ENCODE assay signal across 8 cellular contexts in genomic region chr18:74139888-74140287, GRCh38. TPM values are rescaled to one million over a fixed set of nuclear protein-coding genes. Genes with fewer than 3 reads are reported as not detected.
A peak's percentile ranks its signal among the peaks of the same experiment; 100 is the strongest.
DNase-seq lines count a peak whose midpoint lies in the region; ATAC-seq and TF ChIP-seq lines count a peak whose summit lies in the region.

No MANE protein-coding gene starts in this region.

- DNase-seq in CD1c-positive myeloid dendritic cell (ENCODE audit: extremely low spot score) (peak; percentile 78), HFFc6 (peak; percentile 63), foreskin fibroblast (peak; percentile 53 to 74), medulla oblongata (ENCODE audit: extremely low spot score) (no peak), immature natural killer cell (no peak), GM19240 (ENCODE audit: insufficient read length, low spot score) (no peak)

- H3K9me3 Mint-ChIP-seq in HFFc6 = no peaks in the 10 kb centered on the region
- no peaks in the 10 kb centered on the region for H3K9me3 Mint-ChIP-seq in immature natural killer cell

- H3K27me3 Mint-ChIP-seq in HFFc6 (ENCODE audit: insufficient read depth) (peaks cover 2% of the 10 kb centered on the region), immature natural killer cell (ENCODE audit: low read depth in 3 of 3) (peaks cover 2 to 14% (median 2%) of the 10 kb centered on the region in 3 donors)

- TF ChIP-seq CTCF in HFFc6 (IDR thresholded peaks at IDR 0.05) (no peak), foreskin fibroblast (IDR thresholded peaks at IDR 0.05; ENCODE audit: low read depth, low read length) (no peak)

- H3K27ac Mint-ChIP-seq in HFFc6 (peak overlapping the region; percentile 95), immature natural killer cell (no peak overlapping the region)

- peak; percentile 72 for ATAC-seq in SK-N-SH treated with all-trans-retinoic acid at 6 μM for 48 hours
- no peak for ATAC-seq in GM19467 (IDR thresholded peaks at IDR 0.05; ENCODE audit: unreplicated experiment)

- no peaks in the 10 kb centered on the region; the same call in 1 of the 2 replicates for H3K36me3 Mint-ChIP-seq in HFFc6 (ENCODE audit: low read depth)
- H3K36me3 Mint-ChIP-seq in immature natural killer cell = no peaks in the 10 kb centered on the region

- H3K4me1 Mint-ChIP-seq in HFFc6 (ENCODE audit: low read depth) (peaks cover 64% of the 10 kb centered on the region), immature natural killer cell (no peaks in the 10 kb centered on the region)

- no peak overlapping the region for H3K4me3 ChIP-seq in foreskin fibroblast (ENCODE audit: low read depth in 1 of 2, low read length in 2 of 2)

- peak overlapping the region; percentile 78 for H3K4me3 Mint-ChIP-seq in HFFc6
- no peak overlapping the region for H3K4me3 Mint-ChIP-seq in immature natural killer cell

TF ChIP-seq in SK-N-SH treated with all-trans-retinoic acid at 6 μM for 48 hours, 23 proteins besides CTCF, POLR2A, EP300 and RAD21:
- TF ChIP-seq CSRNP3 (CRISPR knock-in tag; IDR thresholded peaks at IDR 0.05) = no peak
- TF ChIP-seq PPARA (CRISPR knock-in tag; IDR thresholded peaks at IDR 0.05; ENCODE audit: borderline replicate concordance) = no peak
- no peak for TF ChIP-seq ZFP30 (CRISPR knock-in tag; IDR thresholded peaks at IDR 0.05)
- TF ChIP-seq TCF4 (CRISPR knock-in tag; IDR thresholded peaks at IDR 0.05; ENCODE audit: borderline replicate concordance) = no peak
- no peak for TF ChIP-seq ESRRG (CRISPR knock-in tag; IDR thresholded peaks at IDR 0.05)
- no peak for TF ChIP-seq SNAI2 (CRISPR knock-in tag; IDR thresholded peaks at IDR 0.05)
- TF ChIP-seq PATZ1 (CRISPR knock-in tag; IDR thresholded peaks at IDR 0.05; ENCODE audit: borderline replicate concordance) = no peak
- TF ChIP-seq OSR1 (CRISPR knock-in tag; IDR thresholded peaks at IDR 0.05) = no peak
- TF ChIP-seq ZNF565 (CRISPR knock-in tag; conservative IDR thresholded peaks at IDR 0.05; ENCODE audit: low read depth) = no peak
- TF ChIP-seq ARNTL (CRISPR knock-in tag; IDR thresholded peaks at IDR 0.05; ENCODE audit: borderline replicate concordance, low read depth) = no peak

RNA-seq across cellular contexts. Expression of gene FBXO15, which starts 7.7 kb away (rescaled TPM):
- total RNA-seq in HFFc6 (2021; fragmentation: NEBNext Ultra II Directional; extraction: Animal tissue kit (Norgen Biotek cat#: 25700)) = 1 to 10 TPM in 3 of 6 experiments, under 1 TPM in 3; 0.71 to 2.2 (median 1.1) TPM
- polyA plus RNA-seq in immature natural killer cell = 1 to 10 TPM in 1 of 3 donors, under 1 TPM in 1, not detected in 1; 0.44 to 2.0 TPM

RNA-seq across cellular contexts. Expression of gene TIMM21, which starts 8.4 kb away (rescaled TPM):
- 10 to 100 TPM; 34.1 to 42.4 (median 40.6) TPM for total RNA-seq in HFFc6 (2021; fragmentation: NEBNext Ultra II Directional; extraction: Animal tissue kit (Norgen Biotek cat#: 25700))
- 10 to 100 TPM; 11.6 to 28.3 (median 12.3) TPM for polyA plus RNA-seq in immature natural killer cell

Comparison
In these comparisons a context has a peak if more than half of its experiments do, and no peak if none do; other contexts are left out.
1. DNase-seq: peak in CD1c-positive myeloid dendritic cell (single experiment), HFFc6 (single experiment) and foreskin fibroblast (2 of 2); none in medulla oblongata (single experiment), immature natural killer cell (0 of 3) and GM19240 (single experiment).